ENCODE assay signal across 9 cellular contexts in genomic region chrX:30865020-30865419, GRCh38. TPM values are rescaled to one million over a fixed set of nuclear protein-coding genes. Genes with fewer than 3 reads are reported as not detected.
DNase-seq lines count a peak whose midpoint lies in the region; ATAC-seq, FAIRE-seq and TF ChIP-seq lines count a peak whose summit lies in the region.
"Had no signal": no experiment of that assay in that cellular context is flagged by ENCODE, and none has a peak within 500 bp of the region (broad histone marks: within the 10 kb centered on the region; RNA-seq: fewer than 3 reads in every experiment).

No MANE protein-coding gene starts in this region.

- no peak overlapping the region for H3K4me3 ChIP-seq in right atrium auricular region

- peaks cover 25% of the 10 kb centered on the region for H3K36me3 Mint-ChIP-seq in dendritic cell treated with granulocyte-macrophage colony-stimulating factor and Interleukin-4, amounts not matched to agents 40 ng/mL and 50 ng/mL, for 4 days (ENCODE audit: low read depth)

- H3K36me3 ChIP-seq in right atrium auricular region, result peaks cover 4% of the 10 kb centered on the region

- FAIRE-seq in frontal cortex (lab: Jason Lieb, UNC), result no peak

- no peaks in the 10 kb centered on the region for H3K4me1 ChIP-seq in right atrium auricular region

- no peaks in the 10 kb centered on the region for H3K27me3 ChIP-seq in right atrium auricular region

- H3K9me3 ChIP-seq in right atrium auricular region, result no peaks in the 10 kb centered on the region

- no peak overlapping the region for H3K27ac ChIP-seq in right atrium auricular region

- no peak for TF ChIP-seq CTCF in right atrium auricular region (IDR thresholded peaks at IDR 0.05)

- no peaks in the 10 kb centered on the region for H3K27me3 Mint-ChIP-seq in dendritic cell treated with granulocyte-macrophage colony-stimulating factor and Interleukin-4, amounts not matched to agents 40 ng/mL and 50 ng/mL, for 4 days

- no peak for TF ChIP-seq POLR2A in GM18505 (IDR thresholded peaks at IDR 0.05; ENCODE audit: borderline replicate concordance, extremely low read depth, insufficient read depth, insufficient read length)

- H3K9me3 Mint-ChIP-seq in dendritic cell treated with granulocyte-macrophage colony-stimulating factor and Interleukin-4, amounts not matched to agents 40 ng/mL and 50 ng/mL, for 4 days, result no peaks in the 10 kb centered on the region

- ATAC-seq in Right ventricle myocardium inferior (peak; percentile 10), GM18505 (IDR thresholded peaks at IDR 0.05; ENCODE audit: unreplicated experiment) (no peak)

- in situ Hi-C loops in KBM-7 (cut with MboI; ENCODE audit: low pct_unique_long_range_greater_than_20kb, low sequenced_read_pairs), result no loop called here

- no peak overlapping the region for H3K4me3 Mint-ChIP-seq in dendritic cell treated with granulocyte-macrophage colony-stimulating factor and Interleukin-4, amounts not matched to agents 40 ng/mL and 50 ng/mL, for 4 days

- intact Hi-C loops in Right ventricle myocardium inferior (cut with DNase I), result no loop called here
- intact Hi-C loops in dendritic cell treated with granulocyte-macrophage colony-stimulating factor and Interleukin-4, amounts not matched to agents 40 ng/mL and 50 ng/mL, for 4 days (cut with micrococcal nuclease), result no loop called here

- peak overlapping the region; percentile 88 for H3K27ac Mint-ChIP-seq in dendritic cell treated with granulocyte-macrophage colony-stimulating factor and Interleukin-4, amounts not matched to agents 40 ng/mL and 50 ng/mL, for 4 days

- H3K4me1 Mint-ChIP-seq in dendritic cell treated with granulocyte-macrophage colony-stimulating factor and Interleukin-4, amounts not matched to agents 40 ng/mL and 50 ng/mL, for 4 days (ENCODE audit: low read depth), result no peaks in the 10 kb centered on the region

- DNase-seq in Right ventricle myocardium inferior (ENCODE audit: missing footprints), result no peak
- no peak for DNase-seq in right atrium auricular region (ENCODE audit: low spot score)
- peak; percentile 14 for DNase-seq in KBM-7
- peak; percentile 24 for DNase-seq in stimulated activated CD8-positive, alpha-beta memory T cell treated with anti-CD3 and anti-CD28 coated beads, Interleukin-4, amount 100 ng/mL, for 48 hours
- DNase-seq in frontal cortex (ENCODE audit: low spot score in 2 of 2), result no peak
- DNase-seq in cerebellar nuclear complex (lab: John Stamatoyannopoulos, UW), result no peak
- DNase-seq: amniotic stem cell had no signal

RNA-seq across cellular contexts. Expression of gene TAB3, which starts 24.0 kb away (rescaled TPM):
- total RNA-seq in Right ventricle myocardium inferior, result 12.4 TPM
- total RNA-seq in right atrium auricular region, result 10 to 100 TPM; 18.4 to 32.4 TPM
- 17.1 TPM for total RNA-seq in frontal cortex

Comparison
In these comparisons a context has a peak if more than half of its experiments do, and no peak if none do; other contexts are left out.
1. DNase-seq: peak in KBM-7 (single experiment) and stimulated activated CD8-positive, alpha-beta memory T cell treated with anti-CD3 and anti-CD28 coated beads, Interleukin-4, amount 100 ng/mL, for 48 hours (single experiment); none in Right ventricle myocardium inferior (single experiment), right atrium auricular region (single experiment), frontal cortex (0 of 2) and cerebellar nuclear complex (0 of 2).